Comparison of ENCODE assay signal across 27 cellular contexts in genomic region chr20:754904-755303, GRCh38. TPM values are rescaled to one million over a fixed set of nuclear protein-coding genes. Genes with fewer than 3 reads are reported as not detected.
"Had no signal": no experiment of that assay in that cellular context is flagged by ENCODE, and none has a peak within 500 bp of the region (broad histone marks: within the 10 kb centered on the region; RNA-seq: fewer than 3 reads in every experiment).

No MANE protein-coding gene starts in this region.

- H3K4me3 Mint-ChIP-seq: effector memory CD8-positive, alpha-beta T cell; immature natural killer cell; nephron progenitor cell; stimulated activated memory B cell treated with anti-CD40 and anti-IgM and Interleukin-4, amounts not matched to agents 10 μg/mL and 1 μg/mL and 100 μg/mL, for 72 hours had no signal

- DNase-seq: cerebellar nuclear complex; cortex of kidney; effector memory CD8-positive, alpha-beta T cell; erythroblast; esophagus squamous epithelium; foreskin melanocyte; glutamatergic neuron; heart right ventricle; hippocampal formation; immature natural killer cell; islet precursor cell; left ventricle myocardium superior; lower lobe of right lung; nephron progenitor cell; occipital lobe; ovary; psoas muscle; right cardiac atrium; sigmoid colon; stimulated activated CD4-positive, alpha-beta T cell treated with anti-CD3 and anti-CD28 coated beads, Interleukin-4, amount 100 ng/mL, for 4 hours; stomach; thyroid gland; trophoblast cell had no signal

- H3K36me3 Mint-ChIP-seq: immature natural killer cell; stimulated activated memory B cell treated with anti-CD40 and anti-IgM and Interleukin-4, amounts not matched to agents 10 μg/mL and 1 μg/mL and 100 μg/mL, for 72 hours had no signal

- H3K27ac ChIP-seq: esophagus squamous epithelium, lower lobe of right lung, ovary, psoas muscle, sigmoid colon, thyroid gland had no signal

- H3K4me1 ChIP-seq: esophagus squamous epithelium, lower lobe of right lung, psoas muscle, sigmoid colon, stomach, thyroid gland had no signal

- H3K27ac Mint-ChIP-seq: effector memory CD8-positive, alpha-beta T cell; immature natural killer cell; nephron progenitor cell; stimulated activated memory B cell treated with anti-CD40 and anti-IgM and Interleukin-4, amounts not matched to agents 10 μg/mL and 1 μg/mL and 100 μg/mL, for 72 hours had no signal

- H3K9me3 ChIP-seq: esophagus squamous epithelium, heart right ventricle, lower lobe of right lung, ovary, psoas muscle, sigmoid colon, stomach, thyroid gland had no signal

- ATAC-seq: effector memory CD8-positive, alpha-beta T cell; left ventricle myocardium superior; psoas muscle; stimulated activated memory B cell treated with anti-CD40 and anti-IgM and Interleukin-4, amounts not matched to agents 10 μg/mL and 1 μg/mL and 100 μg/mL, for 72 hours had no signal

- H3K9me3 Mint-ChIP-seq: effector memory CD8-positive, alpha-beta T cell; immature natural killer cell; nephron progenitor cell; stimulated activated memory B cell treated with anti-CD40 and anti-IgM and Interleukin-4, amounts not matched to agents 10 μg/mL and 1 μg/mL and 100 μg/mL, for 72 hours had no signal

- H3K4me1 Mint-ChIP-seq: immature natural killer cell; stimulated activated memory B cell treated with anti-CD40 and anti-IgM and Interleukin-4, amounts not matched to agents 10 μg/mL and 1 μg/mL and 100 μg/mL, for 72 hours had no signal

- FAIRE-seq: endometrium had no signal

- H3K27me3 ChIP-seq: ovary, thyroid gland had no signal

- H3K36me3 ChIP-seq: esophagus squamous epithelium, heart right ventricle, lower lobe of right lung, ovary, sigmoid colon, stomach, thyroid gland had no signal

- H3K4me3 ChIP-seq: esophagus squamous epithelium, heart right ventricle, lower lobe of right lung, ovary, psoas muscle, sigmoid colon, stomach, thyroid gland had no signal

RNA-seq across cellular contexts. Expression of gene SLC52A3, which starts 13.4 kb away (rescaled TPM):
- total RNA-seq: mononuclear cell, occipital lobe, skeletal muscle tissue had no signal
- polyA plus RNA-seq: immature natural killer cell had no signal
